In genomic region chr4:170202721-170203120, GRCh38 we compare ENCODE assay signal across 17 cellular contexts.
DNase-seq lines count a peak whose midpoint lies in the region; ATAC-seq, FAIRE-seq and TF ChIP-seq lines count a peak whose summit lies in the region.
"Had no signal": no experiment of that assay in that cellular context is flagged by ENCODE, and none has a peak within 500 bp of the region (broad histone marks: within the 10 kb centered on the region; RNA-seq: fewer than 3 reads in every experiment).

No MANE protein-coding gene starts in this region.

- H3K27me3 ChIP-seq in GM12878 (replicated peaks in 1 of 2; ENCODE audit: control insufficient read depth in 2 of 2, insufficient read depth in 2 of 2, low read length in 1 of 2): no peaks in the 10 kb centered on the region
- H3K27me3 ChIP-seq: adrenal gland, right lobe of liver had no signal

- BruUV-seq in GM12878 (replicated peaks; lab: Mats Ljungman, UMichigan): no TSS peak

- intact Hi-C loops in GM12878 (cut with micrococcal nuclease; ENCODE audit: unreplicated experiment): no loop called here

- H2AFZ ChIP-seq in GM12878 (ENCODE audit: control insufficient read depth, low read depth, low read length): no peak overlapping the region

- H3K36me3 ChIP-seq in GM12878 (ENCODE audit: control insufficient read depth in 2 of 2, insufficient read depth in 2 of 2, low read length in 1 of 2): no peaks in the 10 kb centered on the region
- H3K36me3 ChIP-seq: adrenal gland, right lobe of liver had no signal

- TF ChIP-seq POLR2A in GM12878 (IDR thresholded peaks at IDR 0.05; ENCODE audit: low read depth, low read length): no peak

- ATAC-seq in HG02885 (IDR thresholded peaks at IDR 0.05; ENCODE audit: poor library complexity, unreplicated experiment): peak; percentile 56
- peak; percentile 60 for ATAC-seq in GM12878
- ATAC-seq in HG02981 (IDR thresholded peaks at IDR 0.05; ENCODE audit: unreplicated experiment): no peak
- ATAC-seq in GM21528 (IDR thresholded peaks at IDR 0.05; ENCODE audit: low FRiP score, unreplicated experiment): no peak
- ATAC-seq in esophagus mucosa: no peak
- ATAC-seq: right lobe of liver had no signal

- no peak for TF ChIP-seq EP300 in GM12878 (IDR thresholded peaks at IDR 0.05; ENCODE audit: borderline replicate concordance in 1 of 2, control insufficient read depth in 1 of 2, low read depth in 2 of 2, low read length in 2 of 2)

- no peak for TF ChIP-seq CTCF in GM12878 (IDR thresholded peaks at IDR 0.05 in 2 of 3, conservative IDR thresholded peaks at IDR 0.05 in 1 of 3; ENCODE audit: control insufficient read depth in 2 of 3, extremely low read depth in 1 of 3, insufficient read depth in 1 of 3, low read depth in 3 of 3, low read length in 3 of 3)

- no peaks in the 10 kb centered on the region; the same call in 1 of the 3 replicates for H3K9me3 ChIP-seq in GM12878 (replicated peaks; ENCODE audit: control insufficient read depth, insufficient read depth, low read length)
- H3K9me3 ChIP-seq: adrenal gland, right lobe of liver had no signal

- no peaks in the 10 kb centered on the region for H3K4me1 ChIP-seq in GM12878 (ENCODE audit: control insufficient read depth, insufficient read depth, low read length)
- H3K4me1 ChIP-seq: adrenal gland, right lobe of liver had no signal

- H3K79me2 ChIP-seq in GM12878 (ENCODE audit: control insufficient read depth, insufficient read depth, low read length): no peaks in the 10 kb centered on the region

- H3K9ac ChIP-seq in GM12878 (ENCODE audit: control insufficient read depth, insufficient read depth, low read length): no peak overlapping the region

- SMC1A ChIA-PET in GM12878 (lab: Charles Lee; ENCODE audit: uncharacterized antibody, unreplicated experiment): interaction anchor here (0.6 kb wide), 1 partner anchor 813 kb away, joined by 3 read pairs; no protein-coding TSS in a partner anchor

- no peak overlapping the region for H3K27ac ChIP-seq in GM12878 (ENCODE audit: control insufficient read depth, insufficient read depth)
- H3K27ac ChIP-seq: adrenal gland, right lobe of liver had no signal

- FAIRE-seq in GM12878 (lab: Jason Lieb, UNC): no peak
- FAIRE-seq: urothelium cell line had no signal

- DNase-seq in GF-D8 (lab: John Stamatoyannopoulos, UW) (peak; percentile 94), MV-4-11 (lab: John Stamatoyannopoulos, UW) (peak; percentile 97), GM12878 (ENCODE audit: low read depth, low spot score) (no peak), hippocampal formation (lab: John Stamatoyannopoulos, UW) (no peak)
- DNase-seq: adrenal gland; caudate nucleus; CD8-positive, alpha-beta memory T cell; effector CD8-positive, alpha-beta T cell; H7; NCI-H187 treated with DMSO at 0.1 percent for 48 hours; NCI-H524; right lobe of liver had no signal

- no peaks in the 10 kb centered on the region for H4K20me1 ChIP-seq in GM12878 (ENCODE audit: control insufficient read depth, insufficient read depth)

- POLR2A ChIA-PET in GM12878 (lab: Charles Lee): no interaction called here

- H3K4me3 ChIP-seq in GM12878: no peak overlapping the region
- H3K4me3 ChIP-seq: adrenal gland, right lobe of liver had no signal

- RAD21 ChIA-PET in GM12878 (lab: Charles Lee; ENCODE audit: unreplicated experiment): no interaction called here

- 12% methylated on average over 3 of the region's 3 CpGs for WGBS in GM12878 (ENCODE audit: insufficient coverage, insufficient replicate concordance, low lambda C conversion rate, missing lambda C conversion rate)

- CTCF ChIA-PET in GM12878 (lab: Yijun Ruan, JAX): interaction anchor here (0.9 to 1.2 kb wide), 3 partner anchors 24 to 57 kb away, joined by 3 to 7 read pairs (median 3); no protein-coding TSS in a partner anchor

- no peak for TF ChIP-seq RAD21 in GM12878 (IDR thresholded peaks at IDR 0.05; ENCODE audit: insufficient read depth, low read depth, low read length)

- in situ Hi-C loops in GM12878 (cut with MboI): no loop called here

- no peak overlapping the region for H3K4me2 ChIP-seq in GM12878 (ENCODE audit: control insufficient read depth, insufficient read depth)

TF ChIP-seq in GM12878, 131 proteins besides CTCF, POLR2A, EP300 and RAD21:
- TF ChIP-seq RELA (IDR thresholded peaks at IDR 0.05; ENCODE audit: borderline replicate concordance, partially characterized antibody) (no peak), BCL11A (IDR thresholded peaks at IDR 0.05; ENCODE audit: low read depth, low read length) (no peak), ZBED1 (IDR thresholded peaks at IDR 0.05; ENCODE audit: borderline replicate concordance) (no peak), MAX (IDR thresholded peaks at IDR 0.05; ENCODE audit: low read depth, low read length) (no peak), JUNB (IDR thresholded peaks at IDR 0.05) (no peak), USF1 (IDR thresholded peaks at IDR 0.05; ENCODE audit: borderline replicate concordance, extremely low read length, insufficient read depth, low read depth, low read length) (no peak), SPI1 (IDR thresholded peaks at IDR 0.05; ENCODE audit: borderline replicate concordance, insufficient read depth, low read depth, low read length) (peak; percentile 81), ETV6 (conservative IDR thresholded peaks at IDR 0.05 in 1 of 2, IDR thresholded peaks at IDR 0.05 in 1 of 2; ENCODE audit: borderline replicate concordance in 1 of 2, low read depth in 1 of 2) (no peak), ATF7 (IDR thresholded peaks at IDR 0.05; ENCODE audit: low read depth) (0 out of 2 replicates have a peak, but pooled peaks have one; percentile 28), KLF5 (IDR thresholded peaks at IDR 0.05; ENCODE audit: partially characterized antibody) (no peak), PBX3 (IDR thresholded peaks at IDR 0.05; ENCODE audit: insufficient replicate concordance, low read depth, low read length) (no peak), BCL3 (IDR thresholded peaks at IDR 0.05; ENCODE audit: borderline replicate concordance, insufficient read depth, low read depth, low read length, poor library complexity, severe bottlenecking) (no peak), ESRRA (IDR thresholded peaks at IDR 0.05; ENCODE audit: low read length) (no peak), PKNOX1 (IDR thresholded peaks at IDR 0.05) (0 out of 2 replicates have a peak, but pooled peaks have one; percentile 30), HSF1 (IDR thresholded peaks at IDR 0.05; ENCODE audit: low read depth, low read length) (no peak), TARDBP (IDR thresholded peaks at IDR 0.05; ENCODE audit: borderline replicate concordance) (no peak)

Comparison
In these comparisons a context has a peak if more than half of its experiments do, and no peak if none do; other contexts are left out.
1. DNase-seq: peak in GF-D8 (single experiment) and MV-4-11 (single experiment); none in GM12878 (single experiment) and hippocampal formation (0 of 2).
2. ATAC-seq: peak in HG02885 (single experiment) and GM12878 (single experiment); none in HG02981 (single experiment), GM21528 (single experiment) and esophagus mucosa (single experiment).